Comparison of ENCODE assay signal across 1 cellular context in genomic region chr19:38899447-38900219, GRCh38.
TF ChIP-seq lines count a peak whose summit lies in the region.

Gene NFKBIB (plus strand): TSS chr19:38899969. CDS start chr19:38900033, 64 bp downstream.
Gene SIRT2 (minus strand): TSS chr19:38899618. CDS start chr19:38899521, 97 bp downstream.

TF ChIP-seq in HepG2, 621 proteins besides CTCF, POLR2A, EP300 and RAD21 (continued from another document and continues in another):
- TF ChIP-seq SOX6 (IDR thresholded peaks at IDR 0.05) (no peak), SOX6 (CRISPR knock-in tag; IDR thresholded peaks at IDR 0.05) (peak; percentile 37), ZNF556 (CRISPR knock-in tag; IDR thresholded peaks at IDR 0.05; ENCODE audit: borderline replicate concordance) (peak; percentile 68; the same call in 1 of the 2 replicates), CSRNP2 (CRISPR knock-in tag; conservative IDR thresholded peaks at IDR 0.05; ENCODE audit: low read depth) (no peak), IKZF1 (IDR thresholded peaks at IDR 0.05) (no peak), ZNF546 (CRISPR knock-in tag; conservative IDR thresholded peaks at IDR 0.05) (peak; percentile 74; the same call in 1 of the 2 replicates), ZNF580 (CRISPR knock-in tag; IDR thresholded peaks at IDR 0.05; ENCODE audit: borderline replicate concordance, low read depth) (peak; percentile 84; the same call in 1 of the 2 replicates), ATM (IDR thresholded peaks at IDR 0.05; ENCODE audit: borderline replicate concordance) (no peak), HES4 (CRISPR knock-in tag; IDR thresholded peaks at IDR 0.05; ENCODE audit: borderline replicate concordance) (peak; percentile 61; the same call in 1 of the 2 replicates), PPARG (CRISPR knock-in tag; conservative IDR thresholded peaks at IDR 0.05) (0 out of 2 replicates have a peak, but pooled peaks have one; percentile 32), MXI1 (IDR thresholded peaks at IDR 0.05; ENCODE audit: borderline replicate concordance, low read depth, low read length) (peak; percentile 81; the same call in 2 of the 3 replicates), ZBTB34 (CRISPR knock-in tag; IDR thresholded peaks at IDR 0.05) (no peak), ZFX (CRISPR knock-in tag; IDR thresholded peaks at IDR 0.05; ENCODE audit: low read depth) (peak; percentile 85), KLF11 (CRISPR knock-in tag; IDR thresholded peaks at IDR 0.05) (peak; percentile 87; the same call in 1 of the 2 replicates), YEATS2 (CRISPR knock-in tag; IDR thresholded peaks at IDR 0.05; ENCODE audit: borderline replicate concordance) (peak; percentile 83), ETV6 (CRISPR knock-in tag; conservative IDR thresholded peaks at IDR 0.05) (no peak), CREB1 (IDR thresholded peaks at IDR 0.05) (peak; percentile 95), CREB1 (CRISPR knock-in tag; IDR thresholded peaks at IDR 0.05) (peak; percentile 97), PCBP1 (IDR thresholded peaks at IDR 0.05; ENCODE audit: borderline replicate concordance, low read depth, low read length) (0 out of 2 replicates have a peak, but pooled peaks have one; percentile 90), ZNF34 (CRISPR knock-in tag; IDR thresholded peaks at IDR 0.05; ENCODE audit: borderline replicate concordance) (0 out of 2 replicates have a peak, but pooled peaks have one; percentile 10), GABPB1 (CRISPR knock-in tag; IDR thresholded peaks at IDR 0.05) (peak; percentile 95), ZNF883 (CRISPR knock-in tag; IDR thresholded peaks at IDR 0.05; ENCODE audit: not compliant biosample characterization) (no peak), FOXP4 (CRISPR knock-in tag; IDR thresholded peaks at IDR 0.05) (no peak; the same call in 1 of the 2 replicates), AKNA (CRISPR knock-in tag; IDR thresholded peaks at IDR 0.05; ENCODE audit: borderline replicate concordance) (0 out of 2 replicates have a peak, but pooled peaks have one; percentile 37), ZNF143 (CRISPR knock-in tag; IDR thresholded peaks at IDR 0.05) (peak; percentile 99), ZNF773 (CRISPR knock-in tag; IDR thresholded peaks at IDR 0.05; ENCODE audit: borderline replicate concordance) (no peak), ZNF891 (CRISPR knock-in tag; IDR thresholded peaks at IDR 0.05) (no peak), ZNF343 (CRISPR knock-in tag; IDR thresholded peaks at IDR 0.05) (0 out of 2 replicates have a peak, but pooled peaks have one; percentile 50), AHDC1 (CRISPR knock-in tag; IDR thresholded peaks at IDR 0.05; ENCODE audit: borderline replicate concordance) (peak; percentile 60; the same call in 1 of the 2 replicates), ATF4 (CRISPR knock-in tag; IDR thresholded peaks at IDR 0.05) (peak in 1 of 2 experiments; percentile 69; a peak in 2 of 4 replicates), ZNF17 (CRISPR knock-in tag; IDR thresholded peaks at IDR 0.05) (no peak), NCOA5 (CRISPR knock-in tag; IDR thresholded peaks at IDR 0.05) (no peak), ZBTB21 (CRISPR knock-in tag; IDR thresholded peaks at IDR 0.05) (peak; percentile 96), ZNF740 (CRISPR knock-in tag; IDR thresholded peaks at IDR 0.05) (no peak), ZC3H13 (CRISPR knock-in tag; IDR thresholded peaks at IDR 0.05) (no peak), SRY (CRISPR knock-in tag; IDR thresholded peaks at IDR 0.05) (no peak; the same call in 1 of the 2 replicates), PRDM15 (CRISPR knock-in tag; IDR thresholded peaks at IDR 0.05) (peak; percentile 72), SP4 (CRISPR knock-in tag; IDR thresholded peaks at IDR 0.05) (peak; percentile 95), ZNF350 (CRISPR knock-in tag; IDR thresholded peaks at IDR 0.05; ENCODE audit: borderline replicate concordance, low read depth) (peak; percentile 82)
